Comparison of ENCODE assay signal across 14 cellular contexts in genomic region chr2:164069542-164069941, GRCh38.
"Had no signal": no experiment of that assay in that cellular context is flagged by ENCODE, and none has a peak within 500 bp of the region (broad histone marks: within the 10 kb centered on the region; RNA-seq: fewer than 3 reads in every experiment).

No MANE protein-coding gene starts in this region.

- H3K27me3 ChIP-seq: colonic mucosa, sigmoid colon had no signal

- H3K27ac ChIP-seq: colonic mucosa, left ventricle myocardium inferior, sigmoid colon, WERI-Rb-1 had no signal

- H3K4me1 ChIP-seq: colonic mucosa, left ventricle myocardium inferior, sigmoid colon had no signal

- H3K36me3 ChIP-seq: colonic mucosa, left ventricle myocardium inferior, sigmoid colon, WERI-Rb-1 had no signal

- FAIRE-seq: keratinocyte had no signal

- H3K4me3 ChIP-seq: colonic mucosa, left ventricle myocardium inferior, sigmoid colon had no signal

- ATAC-seq: activated naive CD8-positive, alpha-beta T cell treated with anti-CD3 and anti-CD28 coated beads, Interleukin-2, amount 50 U/mL, for 24 hours had no signal

- DNase-seq: activated CD4-positive, alpha-beta T cell treated with anti-CD3 and anti-CD28 coated beads for 4 hours; activated naive CD4-positive, alpha-beta T cell; activated naive CD8-positive, alpha-beta T cell treated with anti-CD3 and anti-CD28 coated beads, Interleukin-2, amount 50 U/mL, for 24 hours; caudate nucleus; colonic mucosa; left ventricle myocardium inferior; mesenchymal stem cell; nephron progenitor cell; sigmoid colon; stimulated activated CD4-positive, alpha-beta T cell treated with anti-CD3 and anti-CD28 coated beads, Interleukin-12 subunit alpha, Interleukin-12 subunit beta, amount 100 ng/mL, for 4 hours; stimulated activated naive CD4-positive, alpha-beta T cell treated with Interleukin-2 at 50 U/mL for 16 hours; T1000; WERI-Rb-1 had no signal

- H3K9me3 ChIP-seq: colonic mucosa, left ventricle myocardium inferior, sigmoid colon had no signal
